ENCODE assay signal across 8 cellular contexts in the genomic region with DNA sequence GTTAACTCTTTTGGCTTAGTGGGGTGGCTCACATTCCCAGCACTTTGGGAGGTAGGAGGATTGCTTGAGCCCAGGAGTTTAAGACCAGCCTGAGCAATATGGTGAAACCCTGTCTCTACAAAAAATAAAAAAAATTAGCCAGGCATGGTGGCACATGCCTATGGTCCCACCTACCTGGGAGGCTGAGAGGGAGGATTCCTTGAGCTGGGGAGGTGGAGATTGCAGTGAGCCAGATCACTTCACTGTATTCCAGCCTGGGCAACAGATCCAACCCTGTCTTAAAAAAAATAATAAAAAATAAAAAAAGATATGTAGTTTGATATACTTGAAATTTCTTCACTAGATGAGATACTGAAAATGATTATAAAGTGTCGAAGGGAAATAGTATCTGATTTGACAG.
"Had no signal": no experiment of that assay in that cellular context is flagged by ENCODE, and none has a peak within 500 bp of the region (broad histone marks: within the 10 kb centered on the region; RNA-seq: fewer than 3 reads in every experiment).

No MANE protein-coding gene starts in this region.

- H2AFZ ChIP-seq: GM23248 had no signal

- H3K27ac ChIP-seq: GM23248 had no signal

- H3K36me3 ChIP-seq: HAP-1 had no signal

- H3K4me3 ChIP-seq: GM23248, HAP-1, K562 had no signal

- H3K9me3 ChIP-seq: HAP-1 had no signal

- FAIRE-seq: HTR-8/SVneo, K562 had no signal

- DNase-seq: GOT3, H7, IMR-90 had no signal

- H3K9ac ChIP-seq: GM23248 had no signal

- ATAC-seq: HCT116, K562 had no signal
